29 cellular contexts compared by ENCODE assay signal in the genomic region with DNA sequence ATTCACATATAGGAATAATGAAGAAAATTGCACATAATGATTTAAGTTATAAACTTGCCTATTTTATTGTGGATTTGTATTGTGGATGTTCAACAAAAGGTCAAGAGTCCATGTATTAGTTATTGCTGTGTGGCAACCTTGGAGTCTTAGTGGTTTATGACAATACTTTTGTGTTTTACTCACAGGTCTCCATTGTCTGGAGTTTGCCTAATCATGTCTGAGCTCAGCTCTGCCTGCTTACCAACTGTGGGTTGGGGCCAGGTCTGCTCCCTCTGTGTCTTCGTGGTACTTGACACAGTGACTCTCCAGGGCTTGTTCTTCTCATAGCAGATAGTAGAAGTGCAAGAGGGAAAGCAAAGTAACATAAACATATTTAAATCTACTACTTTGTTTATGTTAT.
DNase-seq lines count a peak whose midpoint lies in the region; ATAC-seq and TF ChIP-seq lines count a peak whose summit lies in the region.
"Had no signal": no experiment of that assay in that cellular context is flagged by ENCODE, and none has a peak within 500 bp of the region (broad histone marks: within the 10 kb centered on the region; RNA-seq: fewer than 3 reads in every experiment).

No MANE protein-coding gene starts in this region.

- H3K27me3 ChIP-seq in RWPE2 (ENCODE audit: insufficient read depth, poor library complexity, severe bottlenecking) (no peaks in the 10 kb centered on the region), upper lobe of left lung (no peaks in the 10 kb centered on the region)
- H3K27me3 ChIP-seq: hepatocyte, SJCRH30 had no signal

- H3K36me3 ChIP-seq in RWPE2 (ENCODE audit: low read depth) (no peaks in the 10 kb centered on the region), upper lobe of left lung (no peaks in the 10 kb centered on the region)
- H3K36me3 ChIP-seq: left ventricle myocardium inferior, SJCRH30, thoracic aorta had no signal

- H3K27ac ChIP-seq in RWPE2 (ENCODE audit: poor library complexity, severe bottlenecking) = no peak overlapping the region
- H3K27ac ChIP-seq in upper lobe of left lung = no peak overlapping the region
- H3K27ac ChIP-seq: C4-2B, hepatocyte, left ventricle myocardium inferior, thoracic aorta had no signal

- TF ChIP-seq CTCF in RWPE2 (IDR thresholded peaks at IDR 0.05; ENCODE audit: poor library complexity, severe bottlenecking) = no peak
- no peak for TF ChIP-seq CTCF in upper lobe of left lung (IDR thresholded peaks at IDR 0.05)

- TF ChIP-seq EP300 in upper lobe of left lung (IDR thresholded peaks at IDR 0.05) = no peak

- DNase-seq in DMS53 treated with DMSO at 0.1 percent for 48 hours (lab: John Stamatoyannopoulos, UW; ENCODE audit: unreplicated experiment) (peak; percentile 50), NCI-H1092 treated with DMSO at 0.1 percent for 48 hours (lab: John Stamatoyannopoulos, UW) (peak; percentile 24), RWPE2 (ENCODE audit: low spot score) (no peak), fibroblast of gingiva (ENCODE audit: low read depth) (peak; percentile 12), upper lobe of left lung (no peak), 8988T (no peak)
- DNase-seq in stimulated activated naive CD4-positive, alpha-beta T cell (lab: John Stamatoyannopoulos, UW) = no peak
- DNase-seq: activated CD4-positive, alpha-beta memory T cell treated with anti-CD3 and anti-CD28 coated beads for 36 hours; activated CD8-positive, alpha-beta memory T cell treated with anti-CD3 and anti-CD28 coated beads, Interleukin-2, amount 50 U/mL, for 48 hours; aorta; foreskin melanocyte; H9; immature natural killer cell; left ventricle myocardium inferior; naive B cell; NCI-H1105; NCI-H2081 treated with DMSO at 0.1 percent for 48 hours; NCI-H526 treated with DMSO at 0.1 percent for 48 hours; nucleus accumbens; stimulated activated CD4-positive, alpha-beta T cell treated with anti-CD3 and anti-CD28 coated beads, Interleukin-4, amount 100 ng/mL, for 24 hours; stimulated activated naive CD4-positive, alpha-beta T cell treated with Interleukin-2 at 50 U/mL for 16 hours; T-cell had no signal

- 57 to 65% methylated on average over 1 of the region's 1 CpG for WGBS in upper lobe of left lung, 2 donors

- no peaks in the 10 kb centered on the region for H3K9me3 ChIP-seq in RWPE2 (ENCODE audit: severe bottlenecking)
- no peaks in the 10 kb centered on the region for H3K9me3 ChIP-seq in upper lobe of left lung
- H3K9me3 ChIP-seq: left ventricle myocardium inferior, SJCRH30, thoracic aorta had no signal

- no peaks in the 10 kb centered on the region for H3K4me1 ChIP-seq in RWPE2 (ENCODE audit: insufficient read depth, poor library complexity, severe bottlenecking)
- no peaks in the 10 kb centered on the region for H3K4me1 ChIP-seq in upper lobe of left lung
- H3K4me1 ChIP-seq: left ventricle myocardium inferior had no signal

- no peak for TF ChIP-seq POLR2A in upper lobe of left lung (IDR thresholded peaks at IDR 0.05)

- H3K4me3 ChIP-seq in RWPE2 (ENCODE audit: severe bottlenecking) (no peak overlapping the region), upper lobe of left lung (no peak overlapping the region)
- H3K4me3 ChIP-seq: hepatocyte, left ventricle myocardium inferior, thoracic aorta had no signal

- ATAC-seq in RWPE2 (ENCODE audit: low read depth) (peak; percentile 51; the same call in 2 of the 3 replicates), upper lobe of left lung (ENCODE audit: low FRiP score in 2 of 2) (no peak), HG02870 (IDR thresholded peaks at IDR 0.05; ENCODE audit: unreplicated experiment) (no peak)
- ATAC-seq: activated naive CD4-positive, alpha-beta T cell treated with anti-CD3 and anti-CD28 coated beads, Interleukin-2, amount 50 U/mL, for 72 hours; activated T-helper 17 cell treated with anti-CD3 and anti-CD28 coated beads, Interleukin-2, amount 50 U/mL, for 72 hours; T-cell had no signal

Comparison
In these comparisons a context has a peak if more than half of its experiments do, and no peak if none do; other contexts are left out.
1. DNase-seq: peak in DMS53 treated with DMSO at 0.1 percent for 48 hours (single experiment), NCI-H1092 treated with DMSO at 0.1 percent for 48 hours (single experiment) and fibroblast of gingiva (single experiment); none in RWPE2 (single experiment), upper lobe of left lung (0 of 2), stimulated activated naive CD4-positive, alpha-beta T cell (0 of 6) and 8988T (single experiment).